Comparison of ENCODE assay signal across 22 cellular contexts in the genomic region with DNA sequence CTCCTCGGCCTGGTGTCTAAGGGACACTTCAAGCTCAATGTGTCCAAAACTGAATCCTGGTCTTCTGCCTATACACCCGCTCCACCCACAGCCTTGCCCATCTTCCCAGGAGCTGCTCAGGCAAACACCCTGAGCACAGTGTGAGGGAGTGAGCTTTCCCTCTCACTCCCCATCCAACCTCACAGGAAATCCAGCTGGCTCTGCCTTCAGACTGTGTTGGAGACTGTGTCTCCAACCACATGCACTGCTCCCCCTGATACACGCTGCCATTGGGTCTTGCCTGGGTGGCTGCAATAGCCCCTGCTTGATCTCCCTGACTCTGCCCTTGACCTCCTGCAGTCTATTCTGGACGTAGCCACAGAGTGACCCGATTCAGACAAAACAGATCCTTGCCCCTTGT.
DNase-seq lines count a peak whose midpoint lies in the region; ATAC-seq and TF ChIP-seq lines count a peak whose summit lies in the region.
"Had no signal": no experiment of that assay in that cellular context is flagged by ENCODE, and none has a peak within 500 bp of the region (broad histone marks: within the 10 kb centered on the region; RNA-seq: fewer than 3 reads in every experiment).

No MANE protein-coding gene starts in this region.

- H2AK5ac ChIP-seq in trophoblast cell (ENCODE audit: low read length), result peak overlapping the region; percentile 80

- H3K9ac ChIP-seq in trophoblast cell (ENCODE audit: low read length), result no peak overlapping the region
- H3K9ac ChIP-seq: BLaER1 treated with 17β-estradiol and CSF1 and Interleukin-3, amounts not matched to agents 10 nM and 100 nM; GM23248 had no signal

- WGBS in trophoblast cell (ENCODE audit: extremely low coverage, insufficient coverage, insufficient read length), result no CpG with 5 or more reads among the region's 5 CpGs
- WGBS in hepatocyte (ENCODE audit: low lambda C conversion rate, missing lambda C conversion rate), result 90% methylated on average over 5 of the region's 5 CpGs

- ATAC-seq in naive thymus-derived CD4-positive, alpha-beta T cell, result no peak
- ATAC-seq: CD8-positive, alpha-beta T cell; GM12878 had no signal

- H3K36me3 Mint-ChIP-seq in naive thymus-derived CD4-positive, alpha-beta T cell, result peaks cover 0 to 9% (median 0%) of the 10 kb centered on the region in 5 donors
- no peaks in the 10 kb centered on the region for H3K36me3 Mint-ChIP-seq in type B pancreatic cell
- H3K36me3 Mint-ChIP-seq: CD8-positive, alpha-beta T cell had no signal

- peaks cover 0 to 12% (median 1%) of the 10 kb centered on the region in 11 donors for H3K9me3 Mint-ChIP-seq in naive thymus-derived CD4-positive, alpha-beta T cell
- H3K9me3 Mint-ChIP-seq in type B pancreatic cell, result no peaks in the 10 kb centered on the region
- H3K9me3 Mint-ChIP-seq: CD8-positive, alpha-beta T cell had no signal

- no peak for TF ChIP-seq CTCF in HEK293 (tag by site-specific recombination; IDR thresholded peaks at IDR 0.05)
- no peak for TF ChIP-seq CTCF in hepatocyte (IDR thresholded peaks at IDR 0.05; ENCODE audit: poor library complexity)
- TF ChIP-seq CTCF in type B pancreatic cell (conservative IDR thresholded peaks at IDR 0.05), result no peak

- no peak overlapping the region for H3K18ac ChIP-seq in trophoblast cell (ENCODE audit: low read length)

- H4K12ac ChIP-seq in trophoblast cell (ENCODE audit: low read depth, low read length), result no peak overlapping the region

- H3K36me3 ChIP-seq in HEK293 (ENCODE audit: control insufficient read depth in 2 of 2, insufficient read depth in 1 of 2, low read length in 2 of 2), result no peaks in the 10 kb centered on the region
- H3K36me3 ChIP-seq in trophoblast cell (ENCODE audit: control insufficient read depth in 1 of 2, insufficient read depth in 2 of 2, low read length in 2 of 2), result no peaks in the 10 kb centered on the region
- no peaks in the 10 kb centered on the region for H3K36me3 ChIP-seq in hepatocyte (replicated peaks; ENCODE audit: insufficient read depth, low read depth)
- H3K36me3 ChIP-seq in naive thymus-derived CD4-positive, alpha-beta T cell (ENCODE audit: control insufficient read depth in 2 of 3, insufficient read depth in 3 of 3, low read length in 3 of 3), result no peaks in the 10 kb centered on the region
- H3K36me3 ChIP-seq: BE2C; BLaER1 treated with 17β-estradiol and CSF1 and Interleukin-3, amounts not matched to agents 10 nM and 100 nM; HAP-1 had no signal

- H3K9me3 ChIP-seq in HEK293 (ENCODE audit: control insufficient read depth, insufficient read depth, low read depth, low read length) (no peaks in the 10 kb centered on the region), trophoblast cell (ENCODE audit: insufficient read depth, low read depth, low read length) (no peaks in the 10 kb centered on the region), hepatocyte (ENCODE audit: low read depth) (no peaks in the 10 kb centered on the region)
- H3K9me3 ChIP-seq in naive thymus-derived CD4-positive, alpha-beta T cell (ENCODE audit: control insufficient read depth in 2 of 3, low read length in 3 of 3), result no peaks in the 10 kb centered on the region
- H3K9me3 ChIP-seq: BE2C; BLaER1 treated with 17β-estradiol and CSF1 and Interleukin-3, amounts not matched to agents 10 nM and 100 nM; Caco-2; HAP-1 had no signal

- H4K91ac ChIP-seq in trophoblast cell (ENCODE audit: low read depth, low read length), result peak overlapping the region; percentile 36

- peak overlapping the region; percentile 0 for H3K14ac ChIP-seq in trophoblast cell (ENCODE audit: low read length)

- no peak overlapping the region for H3K23ac ChIP-seq in trophoblast cell (ENCODE audit: low read length)

- H3K79me2 ChIP-seq in trophoblast cell (ENCODE audit: control insufficient read depth, insufficient read depth, low read length, poor library complexity) (no peaks in the 10 kb centered on the region), hepatocyte (no peaks in the 10 kb centered on the region)

- no peaks in the 10 kb centered on the region for H4K20me1 ChIP-seq in hepatocyte (ENCODE audit: insufficient read depth, poor library complexity, severe bottlenecking)
- H4K20me1 ChIP-seq: BLaER1 treated with 17β-estradiol and CSF1 and Interleukin-3, amounts not matched to agents 10 nM and 100 nM had no signal

- peak overlapping the region; percentile 7 for H2BK12ac ChIP-seq in trophoblast cell (ENCODE audit: low read length)

- no peak overlapping the region for H3K27ac Mint-ChIP-seq in naive thymus-derived CD4-positive, alpha-beta T cell
- H3K27ac Mint-ChIP-seq in type B pancreatic cell, result no peak overlapping the region
- H3K27ac Mint-ChIP-seq: CD8-positive, alpha-beta T cell had no signal

- CTCF ChIA-PET in HEK293 (lab: Yijun Ruan, JAX), result no interaction called here
- CTCF ChIA-PET in naive thymus-derived CD4-positive, alpha-beta T cell (lab: Charles Lee), result interaction anchor here (0.6 kb wide), 1 partner anchor 182 kb away, joined by 3 read pairs; no protein-coding TSS in a partner anchor

- H3K4me1 ChIP-seq in HEK293 (ENCODE audit: control insufficient read depth, insufficient read depth, low read length) (peaks cover 14% of the 10 kb centered on the region), trophoblast cell (ENCODE audit: control insufficient read depth in 1 of 2, insufficient read depth in 2 of 2, low read length in 2 of 2) (peaks cover 4 to 6% of the 10 kb centered on the region in 2 experiments), hepatocyte (ENCODE audit: insufficient read depth) (no peaks in the 10 kb centered on the region)
- H3K4me1 ChIP-seq in naive thymus-derived CD4-positive, alpha-beta T cell (ENCODE audit: control insufficient read depth in 2 of 2, insufficient read depth in 2 of 2, low read length in 2 of 2), result no peaks in the 10 kb centered on the region
- H3K4me1 ChIP-seq: A549, Caco-2, HAP-1 had no signal

- no peak overlapping the region for H2BK5ac ChIP-seq in trophoblast cell (ENCODE audit: low read depth, low read length, poor library complexity)

- H3K4ac ChIP-seq in trophoblast cell (ENCODE audit: low read depth, low read length), result no peak overlapping the region

- H2AFZ ChIP-seq in trophoblast cell (ENCODE audit: insufficient read depth, low read length, poor library complexity) (no peak overlapping the region), hepatocyte (no peak overlapping the region)
- H2AFZ ChIP-seq: GM23248 had no signal

- no peak overlapping the region for H3K4me2 ChIP-seq in trophoblast cell (ENCODE audit: low read length)
- no peak overlapping the region for H3K4me2 ChIP-seq in hepatocyte
- H3K4me2 ChIP-seq: A549; BLaER1 treated with 17β-estradiol and CSF1 and Interleukin-3, amounts not matched to agents 10 nM and 100 nM had no signal

- no peaks in the 10 kb centered on the region for H3K4me1 Mint-ChIP-seq in naive thymus-derived CD4-positive, alpha-beta T cell
- H3K4me1 Mint-ChIP-seq in type B pancreatic cell (ENCODE audit: unreplicated experiment), result peaks cover 17% of the 10 kb centered on the region

- H3K79me1 ChIP-seq in trophoblast cell (ENCODE audit: low read length), result peaks cover 10% of the 10 kb centered on the region

- POLR2A ChIA-PET in HEK293 (lab: Yijun Ruan, JAX), result no interaction called here
- POLR2A ChIA-PET in naive thymus-derived CD4-positive, alpha-beta T cell (lab: Charles Lee), result no interaction called here

- H3K27ac ChIP-seq in HEK293 (ENCODE audit: extremely low read depth, low read depth, low read length) (no peak overlapping the region; the same call in 1 of the 2 replicates), trophoblast cell (ENCODE audit: low read depth, low read length) (no peak overlapping the region), hepatocyte (no peak overlapping the region)
- H3K27ac ChIP-seq in naive thymus-derived CD4-positive, alpha-beta T cell (ENCODE audit: low read depth, low read length), result no peak overlapping the region
- H3K27ac ChIP-seq: A549; BLaER1 treated with 17β-estradiol and CSF1 and Interleukin-3, amounts not matched to agents 10 nM and 100 nM; GM23248 had no signal

- H3K9me2 ChIP-seq in hepatocyte (replicated peaks; ENCODE audit: insufficient read depth), result no peaks in the 10 kb centered on the region

- H2BK120ac ChIP-seq in trophoblast cell (ENCODE audit: insufficient read depth, low read length, poor library complexity), result peak overlapping the region; percentile 1

- no peak overlapping the region for H3K4me3 ChIP-seq in HEK293 (ENCODE audit: low read depth, low read length)
- no peak overlapping the region for H3K4me3 ChIP-seq in trophoblast cell (ENCODE audit: low read depth, low read length)
- no peak overlapping the region for H3K4me3 ChIP-seq in hepatocyte
- H3K4me3 ChIP-seq in naive thymus-derived CD4-positive, alpha-beta T cell (ENCODE audit: low read length), result no peak overlapping the region
- H3K4me3 ChIP-seq: A549; BLaER1 treated with 17β-estradiol and CSF1 and Interleukin-3, amounts not matched to agents 10 nM and 100 nM; GM12878; GM23248; HAP-1 had no signal

- H4K8ac ChIP-seq in trophoblast cell (ENCODE audit: low read depth, low read length), result no peak overlapping the region

- peak; percentile 50 for DNase-seq in islet precursor cell
- no peak for DNase-seq in trophoblast cell
- DNase-seq in hepatocyte (ENCODE audit: low spot score), result no peak
- no peak for DNase-seq in DMS53 treated with DMSO at 0.1 percent for 48 hours (lab: John Stamatoyannopoulos, UW; ENCODE audit: unreplicated experiment)
- DNase-seq in naive thymus-derived CD4-positive, alpha-beta T cell, result no peak
- no peak for DNase-seq in type B pancreatic cell (ENCODE audit: extremely low spot score, unreplicated experiment)
- DNase-seq: 8988T; ACHN; AML-193; BE2C; Caco-2; CD8-positive, alpha-beta T cell; DMS153; DMS79; EL; GDM1; GM23248 had no signal

- no peak overlapping the region for H3K4me3 Mint-ChIP-seq in naive thymus-derived CD4-positive, alpha-beta T cell
- H3K4me3 Mint-ChIP-seq in type B pancreatic cell, result no peak overlapping the region
- H3K4me3 Mint-ChIP-seq: CD8-positive, alpha-beta T cell had no signal

- peaks cover 2 to 30% (median 26%) of the 10 kb centered on the region in 5 donors for H3K27me3 Mint-ChIP-seq in naive thymus-derived CD4-positive, alpha-beta T cell
- peaks cover 6% of the 10 kb centered on the region for H3K27me3 Mint-ChIP-seq in type B pancreatic cell

- intact Hi-C loops in naive thymus-derived CD4-positive, alpha-beta T cell (cut with micrococcal nuclease), result no loop called here

- H3K27me3 ChIP-seq in trophoblast cell (ENCODE audit: insufficient read depth, low read length), result no peaks in the 10 kb centered on the region
- no peaks in the 10 kb centered on the region for H3K27me3 ChIP-seq in hepatocyte
- no peaks in the 10 kb centered on the region for H3K27me3 ChIP-seq in naive thymus-derived CD4-positive, alpha-beta T cell (ENCODE audit: control insufficient read depth in 2 of 2, insufficient read depth in 2 of 2, low read length in 2 of 2)
- H3K27me3 ChIP-seq: BE2C; BLaER1 treated with 17β-estradiol and CSF1 and Interleukin-3, amounts not matched to agents 10 nM and 100 nM had no signal

TF ChIP-seq in HEK293, 187 proteins besides CTCF, POLR2A, EP300 and RAD21:
- TF ChIP-seq ZFHX2 (tag by site-specific recombination; conservative IDR thresholded peaks at IDR 0.05) (0 out of 2 replicates have a peak, but pooled peaks have one; percentile 8), ZXDB (tag by site-specific recombination; IDR thresholded peaks at IDR 0.05) (no peak)
